23 cellular contexts compared by ENCODE assay signal in genomic region chr11:134846776-134847722, GRCh38.
A peak's percentile ranks its signal among the peaks of the same experiment; 100 is the strongest.
DNase-seq lines count a peak whose midpoint lies in the region; ATAC-seq and TF ChIP-seq lines count a peak whose summit lies in the region.
"Had no signal": no experiment of that assay in that cellular context is flagged by ENCODE, and none has a peak within 500 bp of the region (broad histone marks: within the 10 kb centered on the region; RNA-seq: fewer than 3 reads in every experiment).

No MANE protein-coding gene starts in this region.

- no peaks in the 10 kb centered on the region for H3K9me3 ChIP-seq in right cardiac atrium (ENCODE audit: control insufficient read depth, low read length)
- H3K9me3 ChIP-seq: BLaER1, HAP-1, SK-N-SH had no signal

- TF ChIP-seq CTCF in brain (conservative IDR thresholded peaks at IDR 0.05) (no peak), RWPE1 (conservative IDR thresholded peaks at IDR 0.05; ENCODE audit: low read depth) (no peak)

- peaks cover 9% of the 10 kb centered on the region for H3K27me3 Mint-ChIP-seq in brain
- peaks cover 30% of the 10 kb centered on the region for H3K27me3 Mint-ChIP-seq in stimulated activated memory B cell treated with anti-CD40 and anti-IgM and Interleukin-4, amounts not matched to agents 10 μg/mL and 1 μg/mL and 100 μg/mL, for 72 hours

- no peak overlapping the region for H3K4me3 Mint-ChIP-seq in brain
- no peak overlapping the region for H3K4me3 Mint-ChIP-seq in stimulated activated memory B cell treated with anti-CD40 and anti-IgM and Interleukin-4, amounts not matched to agents 10 μg/mL and 1 μg/mL and 100 μg/mL, for 72 hours
- H3K4me3 Mint-ChIP-seq: CD4-positive, alpha-beta T cell had no signal

- peak overlapping the region in 3 of 5 experiments; percentile 16 to 48 (median 33) for H3K27ac Mint-ChIP-seq in brain
- no peak overlapping the region for H3K27ac Mint-ChIP-seq in stimulated activated memory B cell treated with anti-CD40 and anti-IgM and Interleukin-4, amounts not matched to agents 10 μg/mL and 1 μg/mL and 100 μg/mL, for 72 hours
- H3K27ac Mint-ChIP-seq: CD4-positive, alpha-beta T cell had no signal

- H3K27me3 ChIP-seq in right cardiac atrium (ENCODE audit: control insufficient read depth, insufficient read depth) = no peaks in the 10 kb centered on the region
- H3K27me3 ChIP-seq: BLaER1 had no signal

- H3K4me1 ChIP-seq in right cardiac atrium (ENCODE audit: control insufficient read depth, insufficient read depth, low read length) = no peaks in the 10 kb centered on the region
- H3K4me1 ChIP-seq: HAP-1 had no signal

- CTCF ChIA-PET in RWPE1 (lab: Yijun Ruan, JAX) = no interaction called here

- peak; percentile 16 to 17 for ATAC-seq in right cardiac atrium
- ATAC-seq in Right ventricle myocardium superior (ENCODE audit: poor library complexity) = no peak
- ATAC-seq in stimulated activated memory B cell treated with anti-CD40 and anti-IgM and Interleukin-4, amounts not matched to agents 10 μg/mL and 1 μg/mL and 100 μg/mL, for 72 hours = peak; percentile 34
- ATAC-seq: PC-3 had no signal

- no peak overlapping the region for H3K27ac ChIP-seq in right cardiac atrium (ENCODE audit: low read length)
- H3K27ac ChIP-seq in RWPE1 = no peak overlapping the region
- H3K27ac ChIP-seq: BLaER1, HL-60, KMS-11 had no signal

- POLR2A ChIA-PET in RWPE1 (lab: Yijun Ruan, JAX; ENCODE audit: low non-redundant PET) = no interaction called here

- 59% methylated on average over 23 of the region's 23 CpGs for whole genome bisulfite sequencing in right cardiac atrium

- intact Hi-C loops in right cardiac atrium (cut with DNase I) = no loop called here
- intact Hi-C loops in Right ventricle myocardium superior (cut with DNase I) = no loop called here

- H3K9me3 Mint-ChIP-seq in brain = peaks cover 0 to 3% (median 0%) of the 10 kb centered on the region in 5 experiments
- H3K9me3 Mint-ChIP-seq in stimulated activated memory B cell treated with anti-CD40 and anti-IgM and Interleukin-4, amounts not matched to agents 10 μg/mL and 1 μg/mL and 100 μg/mL, for 72 hours = no peaks in the 10 kb centered on the region
- H3K9me3 Mint-ChIP-seq: CD4-positive, alpha-beta T cell had no signal

- H3K4me3 ChIP-seq in right cardiac atrium (ENCODE audit: low read length) = no peak overlapping the region
- H3K4me3 ChIP-seq: BLaER1, HAP-1 had no signal

- DNase-seq in right cardiac atrium = no peak
- DNase-seq in Right ventricle myocardium superior = no peak
- peak; percentile 89 for DNase-seq in mesenteric fat pad (ENCODE audit: low spot score)
- no peak for DNase-seq in GM03348 (ENCODE audit: low spot score)
- no peak for DNase-seq in NCI-H82 treated with DMSO at 0.1 percent for 48 hours (lab: John Stamatoyannopoulos, UW; ENCODE audit: unreplicated experiment)
- DNase-seq in RWPE1 (ENCODE audit: low spot score) = no peak
- DNase-seq: CD4-positive, alpha-beta T cell; COR-L47; DND-41; NCI-H1092 treated with DMSO at 0.1 percent for 48 hours; NCI-H146; NCI-H2029; NCI-H446; NCI-H526; PC-3; SHP77 treated with DMSO at 0.1 percent for 48 hours; SK-N-SH had no signal

- peaks cover 35% of the 10 kb centered on the region for H3K4me1 Mint-ChIP-seq in brain
- no peaks in the 10 kb centered on the region for H3K4me1 Mint-ChIP-seq in stimulated activated memory B cell treated with anti-CD40 and anti-IgM and Interleukin-4, amounts not matched to agents 10 μg/mL and 1 μg/mL and 100 μg/mL, for 72 hours

- no peaks in the 10 kb centered on the region for H3K36me3 Mint-ChIP-seq in brain
- H3K36me3 Mint-ChIP-seq in stimulated activated memory B cell treated with anti-CD40 and anti-IgM and Interleukin-4, amounts not matched to agents 10 μg/mL and 1 μg/mL and 100 μg/mL, for 72 hours = no peaks in the 10 kb centered on the region
